Comparison of ENCODE assay signal across 1 cellular context in genomic region chr2:9599430-9599829, GRCh38.
TF ChIP-seq lines count a peak whose summit lies in the region.

No MANE protein-coding gene starts in this region.

TF ChIP-seq in HepG2, 621 proteins besides CTCF, POLR2A, EP300 and RAD21:
- 0 out of 2 replicates have a peak, but pooled peaks have one; percentile 21 for TF ChIP-seq NCOR1 (IDR thresholded peaks at IDR 0.05; ENCODE audit: borderline replicate concordance, low read length)
- TF ChIP-seq, protein P1, sequence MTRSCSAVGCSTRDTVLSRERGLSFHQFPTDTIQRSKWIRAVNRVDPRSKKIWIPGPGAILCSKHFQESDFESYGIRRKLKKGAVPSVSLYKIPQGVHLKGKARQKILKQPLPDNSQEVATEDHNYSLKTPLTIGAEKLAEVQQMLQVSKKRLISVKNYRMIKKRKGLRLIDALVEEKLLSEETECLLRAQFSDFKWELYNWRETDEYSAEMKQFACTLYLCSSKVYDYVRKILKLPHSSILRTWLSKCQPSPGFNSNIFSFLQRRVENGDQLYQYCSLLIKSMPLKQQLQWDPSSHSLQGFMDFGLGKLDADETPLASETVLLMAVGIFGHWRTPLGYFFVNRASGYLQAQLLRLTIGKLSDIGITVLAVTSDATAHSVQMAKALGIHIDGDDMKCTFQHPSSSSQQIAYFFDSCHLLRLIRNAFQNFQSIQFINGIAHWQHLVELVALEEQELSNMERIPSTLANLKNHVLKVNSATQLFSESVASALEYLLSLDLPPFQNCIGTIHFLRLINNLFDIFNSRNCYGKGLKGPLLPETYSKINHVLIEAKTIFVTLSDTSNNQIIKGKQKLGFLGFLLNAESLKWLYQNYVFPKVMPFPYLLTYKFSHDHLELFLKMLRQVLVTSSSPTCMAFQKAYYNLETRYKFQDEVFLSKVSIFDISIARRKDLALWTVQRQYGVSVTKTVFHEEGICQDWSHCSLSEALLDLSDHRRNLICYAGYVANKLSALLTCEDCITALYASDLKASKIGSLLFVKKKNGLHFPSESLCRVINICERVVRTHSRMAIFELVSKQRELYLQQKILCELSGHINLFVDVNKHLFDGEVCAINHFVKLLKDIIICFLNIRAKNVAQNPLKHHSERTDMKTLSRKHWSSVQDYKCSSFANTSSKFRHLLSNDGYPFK (CRISPR knock-in tag; IDR thresholded peaks at IDR 0.05; ENCODE audit: borderline replicate concordance), result no peak
- TF ChIP-seq, protein P2, sequence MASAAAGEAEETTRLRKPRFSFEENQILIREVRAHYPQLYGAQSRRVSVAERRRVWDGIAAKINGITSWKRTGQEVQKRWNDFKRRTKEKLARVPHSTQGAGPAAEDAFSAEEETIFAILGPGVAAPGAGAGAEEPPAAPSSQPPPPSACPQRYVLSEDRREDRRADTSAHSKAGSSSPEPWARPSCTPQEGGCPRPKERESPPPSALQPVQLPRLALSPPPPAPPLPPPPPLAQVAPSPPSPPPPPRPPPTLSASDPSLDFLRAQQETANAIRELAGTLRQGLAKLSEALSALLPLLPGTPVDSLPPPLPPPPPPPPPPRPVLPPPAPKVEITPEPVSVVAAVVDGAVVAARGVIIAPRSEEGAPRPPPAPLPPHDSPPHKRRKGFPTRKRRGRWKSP (CRISPR knock-in tag; IDR thresholded peaks at IDR 0.05), result no peak
